Comparison of ENCODE assay signal across 24 cellular contexts in the genomic region with DNA sequence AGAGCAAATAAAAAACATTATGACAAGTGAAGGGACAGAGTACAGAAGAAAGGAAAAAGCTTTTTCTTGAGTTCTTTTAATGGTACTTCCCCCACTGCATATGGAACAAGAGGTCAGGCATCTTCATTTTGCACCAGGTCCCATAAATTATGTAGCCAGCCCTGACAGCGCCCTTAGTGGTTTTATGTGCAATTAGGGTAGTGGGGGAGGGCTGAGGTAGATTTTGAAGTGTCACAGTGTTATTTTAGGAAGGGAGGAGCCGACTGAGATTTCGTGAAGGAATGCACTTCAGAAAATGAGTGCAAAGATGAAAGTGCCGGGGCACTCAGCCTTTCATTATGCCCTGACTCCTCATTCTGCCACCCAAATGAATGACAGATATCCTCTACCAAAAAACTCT. TPM values are rescaled to one million over a fixed set of nuclear protein-coding genes. Genes with fewer than 3 reads are reported as not detected.
DNase-seq lines count a peak whose midpoint lies in the region; ATAC-seq, FAIRE-seq and TF ChIP-seq lines count a peak whose summit lies in the region.
"Had no signal": no experiment of that assay in that cellular context is flagged by ENCODE, and none has a peak within 500 bp of the region (broad histone marks: within the 10 kb centered on the region; RNA-seq: fewer than 3 reads in every experiment).

No MANE protein-coding gene starts in this region.

- H3K27me3 Mint-ChIP-seq in HFFc6 (ENCODE audit: insufficient read depth), result no peaks in the 10 kb centered on the region; the same call in 1 of the 2 replicates
- H3K27me3 Mint-ChIP-seq: brain had no signal

- H4K20me1 ChIP-seq in mammary epithelial cell (ENCODE audit: insufficient read depth, low read length), result no peaks in the 10 kb centered on the region

- intact Hi-C loops in upper lobe of right lung (cut with DNase I) (no loop called here), mammary epithelial cell (cut with micrococcal nuclease) (no loop called here)

- no peak overlapping the region for H4K8ac ChIP-seq in mesendoderm (ENCODE audit: low read depth, low read length)

- 0 out of 2 replicates have a peak overlapping the region, but pooled peaks have one; percentile 20 for H3K27ac Mint-ChIP-seq in HFFc6
- H3K27ac Mint-ChIP-seq: brain; T-helper 1 cell treated with Interleukin-12 subunit alpha and Interleukin-12 subunit beta and Interleukin-4 antibody, amounts not matched to agents 30 μg/mL and 1 μg/mL, for 36 hours had no signal

- no peak overlapping the region for H3K4me2 ChIP-seq in mesendoderm (ENCODE audit: low read length)
- no peak overlapping the region for H3K4me2 ChIP-seq in mammary epithelial cell (ENCODE audit: insufficient read depth, low read depth, low read length)

- H2BK5ac ChIP-seq in mesendoderm (ENCODE audit: low read length), result no peak overlapping the region

- ATAC-seq in upper lobe of right lung, result peak; percentile 80
- ATAC-seq: left lobe of liver had no signal

- no peaks in the 10 kb centered on the region for H3K27me3 ChIP-seq in mesendoderm (ENCODE audit: insufficient read depth, low read length, poor library complexity)
- H3K27me3 ChIP-seq in upper lobe of right lung, result no peaks in the 10 kb centered on the region
- no peaks in the 10 kb centered on the region for H3K27me3 ChIP-seq in mammary epithelial cell (ENCODE audit: insufficient read depth, low read length)

- peaks cover 16% of the 10 kb centered on the region for H3K4me1 Mint-ChIP-seq in HFFc6 (ENCODE audit: low read depth)
- H3K4me1 Mint-ChIP-seq: brain had no signal

- no peak overlapping the region for H4K5ac ChIP-seq in mesendoderm (ENCODE audit: low read length)

- no peak for DNase-seq in HFFc6
- no peak for DNase-seq in SK-N-MC (ENCODE audit: low read depth, low spot score)
- DNase-seq in mesendoderm, result peak; percentile 39
- DNase-seq in upper lobe of right lung, result no peak
- no peak for DNase-seq in mammary epithelial cell
- DNase-seq in globus pallidus (ENCODE audit: low spot score), result no peak
- DNase-seq in GM12892 (ENCODE audit: insufficient read length), result no peak
- DNase-seq: activated CD4-positive, alpha-beta T cell treated with anti-CD3 and anti-CD28 coated beads, Interleukin-2, amount 50 U/mL, for 4 hours; activated naive CD4-positive, alpha-beta T cell treated with anti-CD3 and anti-CD28 coated beads, Interleukin-2, amount 50 U/mL, for 16 hours; cortex of kidney; foreskin melanocyte; GDM1; NCI-H2081; NCI-H510A treated with DMSO at 0.1 percent for 48 hours; Right ventricle myocardium superior; stimulated activated CD8-positive, alpha-beta memory T cell treated with anti-CD3 and anti-CD28 coated beads, Interleukin-4, amount 100 ng/mL, for 48 hours; substantia nigra; WERI-Rb-1 had no signal

- H3K9me3 ChIP-seq in SK-N-MC (ENCODE audit: low read depth, low read length) (no peaks in the 10 kb centered on the region), upper lobe of right lung (no peaks in the 10 kb centered on the region), mammary epithelial cell (replicated peaks; ENCODE audit: insufficient read depth, low read length) (no peaks in the 10 kb centered on the region)

- in situ Hi-C loops in mammary epithelial cell (cut with MboI; ENCODE audit: low sequenced_read_pairs in 2 of 2), result no loop called here

- TF ChIP-seq CTCF in HFFc6 (IDR thresholded peaks at IDR 0.05), result no peak
- no peak for TF ChIP-seq CTCF in upper lobe of right lung (IDR thresholded peaks at IDR 0.05)
- TF ChIP-seq CTCF in mammary epithelial cell (conservative IDR thresholded peaks at IDR 0.05 in 1 of 2, IDR thresholded peaks at IDR 0.05 in 1 of 2; ENCODE audit: extremely low read depth in 1 of 2, insufficient read depth in 1 of 2, low read depth in 1 of 2, low read length in 2 of 2), result no peak

- H3K4me3 ChIP-seq in SK-N-MC, result peak overlapping the region; percentile 56
- no peak overlapping the region for H3K4me3 ChIP-seq in mesendoderm (ENCODE audit: low read length)
- H3K4me3 ChIP-seq in upper lobe of right lung, result no peak overlapping the region
- no peak overlapping the region for H3K4me3 ChIP-seq in mammary epithelial cell (replicated peaks in 1 of 3; ENCODE audit: insufficient read depth in 1 of 3, low read depth in 2 of 3, low read length in 3 of 3)

- no peak overlapping the region for H2BK120ac ChIP-seq in mesendoderm (ENCODE audit: low read depth, low read length)

- no CpG with 5 or more reads among the region's 4 CpGs for WGBS in mesendoderm (ENCODE audit: extremely low coverage, insufficient coverage, low lambda C conversion rate)
- 74% methylated on average over 4 of the region's 4 CpGs for WGBS in mammary epithelial cell (ENCODE audit: low coverage, missing lambda C conversion rate)

- dilution Hi-C loops in mammary epithelial cell (cut with HindIII; ENCODE audit: low sequenced_read_pairs), result no loop called here

- H2AK5ac ChIP-seq in mesendoderm (ENCODE audit: low read length), result no peak overlapping the region

- BruUV-seq in mammary epithelial cell (replicated peaks; lab: Mats Ljungman, UMichigan), result no TSS peak

- H3K27ac ChIP-seq in SK-N-MC, result peak overlapping the region; percentile 88
- no peak overlapping the region for H3K27ac ChIP-seq in mesendoderm (ENCODE audit: low read depth, low read length)
- H3K27ac ChIP-seq in upper lobe of right lung, result no peak overlapping the region
- no peak overlapping the region for H3K27ac ChIP-seq in mammary epithelial cell (ENCODE audit: insufficient read depth, low read depth, low read length)
- H3K27ac ChIP-seq: parathyroid adenoma, WERI-Rb-1 had no signal

- TF ChIP-seq POLR2A in GM12892 (IDR thresholded peaks at IDR 0.05; ENCODE audit: low read depth, low read length), result no peak

- H2BK15ac ChIP-seq in mesendoderm (replicated peaks; ENCODE audit: low read depth), result no peak overlapping the region

- FAIRE-seq in GM12892 (lab: Jason Lieb, UNC), result no peak
- FAIRE-seq: D721Med, GM12891 had no signal

- H3K36me3 ChIP-seq in SK-N-MC (ENCODE audit: insufficient read depth, low read length), result no peaks in the 10 kb centered on the region
- H3K36me3 ChIP-seq in mesendoderm (ENCODE audit: control insufficient read depth, insufficient read depth, low read length), result no peaks in the 10 kb centered on the region
- H3K36me3 ChIP-seq in upper lobe of right lung, result no peaks in the 10 kb centered on the region
- H3K36me3 ChIP-seq in mammary epithelial cell (ENCODE audit: insufficient read depth, low read length), result no peaks in the 10 kb centered on the region
- H3K36me3 ChIP-seq: WERI-Rb-1 had no signal

- H3K23ac ChIP-seq in mesendoderm (ENCODE audit: low read length), result no peak overlapping the region

- H3K79me1 ChIP-seq in mesendoderm (ENCODE audit: low read length), result no peaks in the 10 kb centered on the region

- H3K4me1 ChIP-seq in mesendoderm (ENCODE audit: control insufficient read depth, low read depth, low read length) (no peaks in the 10 kb centered on the region), upper lobe of right lung (no peaks in the 10 kb centered on the region), mammary epithelial cell (ENCODE audit: insufficient read depth, low read length) (no peaks in the 10 kb centered on the region)
- H3K4me1 ChIP-seq: parathyroid adenoma had no signal

- H3K9me3 Mint-ChIP-seq in HFFc6, result no peaks in the 10 kb centered on the region

- peak overlapping the region; percentile 20 for H3K9ac ChIP-seq in SK-N-MC (ENCODE audit: insufficient read length)
- no peak overlapping the region for H3K9ac ChIP-seq in mesendoderm (ENCODE audit: low read length)
- H3K9ac ChIP-seq in mammary epithelial cell (ENCODE audit: insufficient read depth, low read length), result no peak overlapping the region
- H3K9ac ChIP-seq: parathyroid adenoma had no signal

- H3K79me2 ChIP-seq in mesendoderm (ENCODE audit: control insufficient read depth, insufficient read depth, low read length) (no peaks in the 10 kb centered on the region), mammary epithelial cell (ENCODE audit: insufficient read depth, low read length) (no peaks in the 10 kb centered on the region)
- H3K79me2 ChIP-seq: parathyroid adenoma had no signal

- CTCF ChIA-PET in mammary epithelial cell (lab: Charles Lee; ENCODE audit: low non-redundant PET), result no interaction called here

- H3K4ac ChIP-seq in mesendoderm (ENCODE audit: low read depth, low read length), result no peak overlapping the region

- no peak overlapping the region for H3K56ac ChIP-seq in mesendoderm (ENCODE audit: low read length)

- H3K18ac ChIP-seq in mesendoderm (ENCODE audit: low read length), result peak overlapping the region; percentile 56

- H3K36me3 Mint-ChIP-seq in HFFc6 (ENCODE audit: low read depth), result no peaks in the 10 kb centered on the region
- H3K36me3 Mint-ChIP-seq: brain had no signal

- no peak overlapping the region for H2AFZ ChIP-seq in mammary epithelial cell (ENCODE audit: low read depth, low read length)
- H2AFZ ChIP-seq: parathyroid adenoma had no signal

- H3K4me3 Mint-ChIP-seq in HFFc6, result peak overlapping the region; percentile 50; the same call in 1 of the 2 replicates
- H3K4me3 Mint-ChIP-seq: brain; T-helper 1 cell treated with Interleukin-12 subunit alpha and Interleukin-12 subunit beta and Interleukin-4 antibody, amounts not matched to agents 30 μg/mL and 1 μg/mL, for 36 hours had no signal

RNA-seq across cellular contexts. Expression of a gene that starts 28.7 kb away (rescaled TPM):
- 100 to 1,000 TPM in 5 of 6 experiments, 10 to 100 TPM in 1; 99.4 to 142 (median 129) TPM for total RNA-seq in HFFc6 (2021; fragmentation: NEBNext Ultra II Directional; extraction: Animal tissue kit (Norgen Biotek cat#: 25700))
- polyA plus RNA-seq in mesendoderm (2013, experiment 1 of 2), result 30.7 TPM
- polyA plus RNA-seq in mesendoderm (2013, experiment 2 of 2), result 31.3 TPM
- total RNA-seq in upper lobe of right lung (67.0 TPM), mammary epithelial cell (10 to 100 TPM; 34.3 to 69.7 TPM)
- polyA plus RNA-seq in mammary epithelial cell, result 13.1 TPM
- polyA minus RNA-seq in mammary epithelial cell, result 126 TPM
- polyA plus RNA-seq in GM12892 (2012; ENCODE audit: missing spikeins), result not detected
